14 cellular contexts compared by ENCODE assay signal in the genomic region with DNA sequence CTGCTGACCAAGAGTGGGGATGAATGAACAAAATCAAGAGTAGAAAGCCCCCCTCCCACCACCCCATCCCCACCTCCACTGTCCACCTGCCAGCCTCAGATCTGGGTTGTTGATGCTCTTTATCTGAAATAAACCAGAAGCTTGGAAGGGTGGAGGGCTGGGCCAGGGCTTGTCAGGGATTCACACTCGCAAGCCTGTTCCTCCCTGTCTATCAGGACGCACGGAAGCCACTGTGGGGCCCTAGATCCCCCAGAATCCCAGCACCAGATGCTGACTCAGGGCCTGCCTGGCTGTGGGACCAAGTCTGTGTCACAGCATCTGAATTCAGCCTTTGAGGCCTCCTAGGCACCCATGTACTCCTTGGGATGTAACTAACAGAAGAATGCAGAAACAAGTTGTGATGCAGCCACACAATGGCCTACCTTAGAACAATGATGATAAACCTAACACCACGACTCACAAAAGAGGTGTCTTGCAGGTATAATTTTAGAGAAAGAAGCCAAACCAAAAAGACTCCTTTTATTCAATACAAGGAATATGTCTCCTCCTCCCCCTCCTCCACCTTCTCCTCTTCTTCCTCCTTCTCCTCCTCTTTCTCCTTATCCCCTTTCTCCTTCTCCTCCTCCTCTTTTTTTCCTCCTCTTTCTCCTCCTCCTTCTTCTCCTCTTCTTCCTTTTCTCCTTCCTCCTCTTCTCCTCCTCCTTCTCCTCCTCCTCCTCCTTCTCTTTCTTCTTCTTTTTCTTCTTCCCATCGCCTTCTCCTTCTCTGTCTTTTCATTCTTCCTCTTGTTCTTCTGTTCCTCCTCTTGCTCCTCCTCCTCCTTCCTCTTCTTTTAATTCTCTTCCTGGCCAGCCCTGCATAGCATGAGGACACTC.
DNase-seq lines count a peak whose midpoint lies in the region; ATAC-seq, FAIRE-seq and TF ChIP-seq lines count a peak whose summit lies in the region.
"Had no signal": no experiment of that assay in that cellular context is flagged by ENCODE, and none has a peak within 500 bp of the region (broad histone marks: within the 10 kb centered on the region; RNA-seq: fewer than 3 reads in every experiment).

No MANE protein-coding gene starts in this region.

- no peaks in the 10 kb centered on the region; the same call in 1 of the 2 replicates for H4K20me1 ChIP-seq in K562 (replicated peaks; ENCODE audit: control insufficient read depth, insufficient read depth, low read length)

- H3K4me3 Mint-ChIP-seq in activated CD4-positive, alpha-beta T cell treated with anti-CD3 and anti-CD28 coated beads, Interleukin-2, amount 10 ng/mL, durations not matched to agents 24 days and 14 days, result no peak overlapping the region
- H3K4me3 Mint-ChIP-seq: CD8-positive, alpha-beta memory T cell; GM23338 had no signal

- no peak overlapping the region for H2AFZ ChIP-seq in K562 (ENCODE audit: low read depth, low read length)
- H2AFZ ChIP-seq: GM23338 had no signal

- intact Hi-C loops in activated CD4-positive, alpha-beta T cell treated with anti-CD3 and anti-CD28 coated beads, Interleukin-2, amount 10 ng/mL, durations not matched to agents 24 days and 14 days (cut with micrococcal nuclease), result no loop called here
- intact Hi-C loops in K562 (cut with micrococcal nuclease), result no loop called here

- H3K9me3 ChIP-seq in K562 (replicated peaks; ENCODE audit: control insufficient read depth, insufficient read depth, low read depth, low read length) (no peaks in the 10 kb centered on the region), lung (ENCODE audit: control insufficient read depth in 2 of 2, insufficient read depth in 1 of 2, low read length in 1 of 2) (peaks cover 0 to 10% of the 10 kb centered on the region in 2 donors), Peyer's patch (no peaks in the 10 kb centered on the region)

- H3K27ac ChIP-seq in K562 (ENCODE audit: extremely low read depth, low read depth, low read length) (no peak overlapping the region), lung (ENCODE audit: low read depth in 1 of 2, low read length in 1 of 2) (no peak overlapping the region), Peyer's patch (no peak overlapping the region)
- H3K27ac ChIP-seq: 22Rv1 had no signal

- H3K4me2 ChIP-seq in K562 (ENCODE audit: insufficient read depth, low read length), result no peak overlapping the region
- H3K4me2 ChIP-seq: GM23338 had no signal

- H3K79me2 ChIP-seq in K562 (ENCODE audit: control insufficient read depth, insufficient read depth, low read length), result no peaks in the 10 kb centered on the region

- WGBS in K562 (ENCODE audit: insufficient coverage, low coverage, missing lambda C conversion rate), result 0% methylated on average over 5 of the region's 5 CpGs
- WGBS in lung, 2 donors, result 89 to 94% methylated on average over 5 of the region's 5 CpGs

- H3K9ac ChIP-seq in K562 (ENCODE audit: insufficient read depth in 1 of 2, low read depth in 2 of 2, low read length in 2 of 2), result no peak overlapping the region

- H3K36me3 ChIP-seq in K562 (ENCODE audit: control insufficient read depth, insufficient read depth, low read length) (no peaks in the 10 kb centered on the region), lung (ENCODE audit: control insufficient read depth in 2 of 2, insufficient read depth in 2 of 2, low read length in 2 of 2) (no peaks in the 10 kb centered on the region), Peyer's patch (no peaks in the 10 kb centered on the region)

- H3K9me1 ChIP-seq in K562 (ENCODE audit: control insufficient read depth, insufficient read depth, low read length), result no peaks in the 10 kb centered on the region

- H3K9me3 Mint-ChIP-seq in activated CD4-positive, alpha-beta T cell treated with anti-CD3 and anti-CD28 coated beads, Interleukin-2, amount 10 ng/mL, durations not matched to agents 24 days and 14 days, result peaks cover 14% of the 10 kb centered on the region
- H3K9me3 Mint-ChIP-seq: GM23338 had no signal

- no peak for TF ChIP-seq POLR2A in K562 (conservative IDR thresholded peaks at IDR 0.05)
- TF ChIP-seq POLR2A in Peyer's patch (IDR thresholded peaks at IDR 0.05), result no peak

- BruUV-seq in K562 (replicated peaks; lab: Mats Ljungman, UMichigan), result no TSS peak

- in situ Hi-C loops in K562 (cut with MboI), result no loop called here

- H3K27me3 Mint-ChIP-seq in activated CD4-positive, alpha-beta T cell treated with anti-CD3 and anti-CD28 coated beads, Interleukin-2, amount 10 ng/mL, durations not matched to agents 24 days and 14 days, result peaks cover 3% of the 10 kb centered on the region

- no peak for TF ChIP-seq EP300 in K562 (IDR thresholded peaks at IDR 0.05; ENCODE audit: low read length)

- TF ChIP-seq CTCF in K562 (IDR thresholded peaks at IDR 0.05 in 2 of 3, conservative IDR thresholded peaks at IDR 0.05 in 1 of 3; ENCODE audit: insufficient read depth in 2 of 3, low read depth in 1 of 3, low read length in 3 of 3), result no peak
- TF ChIP-seq CTCF in lung (IDR thresholded peaks at IDR 0.05; ENCODE audit: control extremely low read depth, extremely low read depth), result no peak
- TF ChIP-seq CTCF in Peyer's patch (IDR thresholded peaks at IDR 0.05), result no peak

- POLR2A ChIA-PET in K562 (lab: Yijun Ruan, JAX), result no interaction called here

- peaks cover 3% of the 10 kb centered on the region for H3K4me1 Mint-ChIP-seq in activated CD4-positive, alpha-beta T cell treated with anti-CD3 and anti-CD28 coated beads, Interleukin-2, amount 10 ng/mL, durations not matched to agents 24 days and 14 days
- H3K4me1 Mint-ChIP-seq: GM23338 had no signal

- CTCF ChIA-PET in K562 (lab: Yijun Ruan, JAX; ENCODE audit: low intra/inter-chr PET ratio), result no interaction called here

- H3K4me1 ChIP-seq in K562 (replicated peaks in 1 of 2; ENCODE audit: control insufficient read depth in 2 of 2, insufficient read depth in 2 of 2, low read length in 2 of 2), result no peaks in the 10 kb centered on the region
- peaks cover 0 to 3% of the 10 kb centered on the region in 2 donors for H3K4me1 ChIP-seq in lung (ENCODE audit: control insufficient read depth in 2 of 2, insufficient read depth in 2 of 2, low read length in 2 of 2)
- H3K4me1 ChIP-seq in Peyer's patch, result no peaks in the 10 kb centered on the region

- DNase-seq in activated CD4-positive, alpha-beta T cell treated with anti-CD3 and anti-CD28 coated beads, Interleukin-2, amount 10 ng/mL, durations not matched to agents 24 days and 14 days, result peak; percentile 51
- DNase-seq in activated CD4-positive, alpha-beta T cell treated with anti-CD3 and anti-CD28 coated beads, Interleukin-2, amount 50 U/mL, for 4 hours, result no peak
- peak; percentile 7 for DNase-seq in CMK (ENCODE audit: low read depth)
- DNase-seq in K562 (ENCODE audit: extremely low read depth in 1 of 4, low spot score in 3 of 4), result peak in 1 of 4 experiments; percentile 9
- DNase-seq in lung (ENCODE audit: low spot score), result peak; percentile 27
- no peak for DNase-seq in Peyer's patch
- no peak for DNase-seq in EL
- DNase-seq: CD8-positive, alpha-beta memory T cell; DMS53; H7 had no signal

- H3K36me3 Mint-ChIP-seq in activated CD4-positive, alpha-beta T cell treated with anti-CD3 and anti-CD28 coated beads, Interleukin-2, amount 10 ng/mL, durations not matched to agents 24 days and 14 days (ENCODE audit: low read depth), result peaks cover 3% of the 10 kb centered on the region

- H3K27ac Mint-ChIP-seq in activated CD4-positive, alpha-beta T cell treated with anti-CD3 and anti-CD28 coated beads, Interleukin-2, amount 10 ng/mL, durations not matched to agents 24 days and 14 days, result no peak overlapping the region
- H3K27ac Mint-ChIP-seq: GM23338 had no signal

- FAIRE-seq in K562 (lab: Jason Lieb, UNC), result no peak
- FAIRE-seq: GM18507 had no signal

- ATAC-seq in K562, result no peak; the same call in 2 of the 3 replicates
- no peak for ATAC-seq in lung (ENCODE audit: insufficient read depth, low FRiP score)
- ATAC-seq in GM18517 (IDR thresholded peaks at IDR 0.05; ENCODE audit: unreplicated experiment), result no peak
- ATAC-seq: GM23338 had no signal

- H3K4me3 ChIP-seq in K562, result no peak overlapping the region
- H3K4me3 ChIP-seq in lung, result no peak overlapping the region
- no peak overlapping the region for H3K4me3 ChIP-seq in Peyer's patch
- H3K4me3 ChIP-seq: GM23338 had no signal

- TF ChIP-seq RAD21 in K562 (CRISPR knock-in tag; conservative IDR thresholded peaks at IDR 0.05 in 1 of 2, IDR thresholded peaks at IDR 0.05 in 1 of 2), result no peak

- H3K27me3 ChIP-seq in K562 (ENCODE audit: control insufficient read depth in 2 of 2, insufficient read depth in 2 of 2, low read length in 2 of 2) (peaks cover 0 to 5% of the 10 kb centered on the region in 2 experiments; a peak in 3 of 5 replicates), lung (ENCODE audit: control insufficient read depth, insufficient read depth) (no peaks in the 10 kb centered on the region), Peyer's patch (no peaks in the 10 kb centered on the region)

TF ChIP-seq in K562, 482 proteins besides CTCF, POLR2A, EP300 and RAD21 (continues in another document):
- TF ChIP-seq ARID1B (IDR thresholded peaks at IDR 0.05) (no peak), TCF3 (CRISPR knock-in tag; IDR thresholded peaks at IDR 0.05) (no peak), POLR2H (tag; IDR thresholded peaks at IDR 0.05; ENCODE audit: low read depth) (no peak), TBL1XR1 (IDR thresholded peaks at IDR 0.05; ENCODE audit: low read length in 2 of 2) (no peak), NONO (IDR thresholded peaks at IDR 0.05; ENCODE audit: low read depth in 2 of 2, low read length in 1 of 2) (no peak)
- TF ChIP-seq, protein P1, sequence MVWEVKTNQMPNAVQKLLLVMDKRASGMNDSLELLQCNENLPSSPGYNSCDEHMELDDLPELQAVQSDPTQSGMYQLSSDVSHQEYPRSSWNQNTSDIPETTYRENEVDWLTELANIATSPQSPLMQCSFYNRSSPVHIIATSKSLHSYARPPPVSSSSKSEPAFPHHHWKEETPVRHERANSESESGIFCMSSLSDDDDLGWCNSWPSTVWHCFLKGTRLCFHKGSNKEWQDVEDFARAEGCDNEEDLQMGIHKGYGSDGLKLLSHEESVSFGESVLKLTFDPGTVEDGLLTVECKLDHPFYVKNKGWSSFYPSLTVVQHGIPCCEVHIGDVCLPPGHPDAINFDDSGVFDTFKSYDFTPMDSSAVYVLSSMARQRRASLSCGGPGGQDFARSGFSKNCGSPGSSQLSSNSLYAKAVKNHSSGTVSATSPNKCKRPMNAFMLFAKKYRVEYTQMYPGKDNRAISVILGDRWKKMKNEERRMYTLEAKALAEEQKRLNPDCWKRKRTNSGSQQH (CRISPR knock-in tag; IDR thresholded peaks at IDR 0.05), result peak; percentile 76; the same call in 1 of the 2 replicates
- TF ChIP-seq, protein P2, sequence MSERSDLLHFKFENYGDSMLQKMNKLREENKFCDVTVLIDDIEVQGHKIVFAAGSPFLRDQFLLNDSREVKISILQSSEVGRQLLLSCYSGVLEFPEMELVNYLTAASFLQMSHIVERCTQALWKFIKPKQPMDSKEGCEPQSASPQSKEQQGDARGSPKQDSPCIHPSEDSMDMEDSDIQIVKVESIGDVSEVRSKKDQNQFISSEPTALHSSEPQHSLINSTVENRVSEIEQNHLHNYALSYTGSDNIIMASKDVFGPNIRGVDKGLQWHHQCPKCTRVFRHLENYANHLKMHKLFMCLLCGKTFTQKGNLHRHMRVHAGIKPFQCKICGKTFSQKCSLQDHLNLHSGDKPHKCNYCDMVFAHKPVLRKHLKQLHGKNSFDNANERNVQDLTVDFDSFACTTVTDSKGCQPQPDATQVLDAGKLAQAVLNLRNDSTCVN (CRISPR knock-in tag; IDR thresholded peaks at IDR 0.05), result peak; percentile 82; the same call in 1 of the 2 replicates

Comparison
In these comparisons a context has a peak if more than half of its experiments do, and no peak if none do; other contexts are left out.
1. DNase-seq: peak in activated CD4-positive, alpha-beta T cell treated with anti-CD3 and anti-CD28 coated beads, Interleukin-2, amount 10 ng/mL, durations not matched to agents 24 days and 14 days (single experiment), CMK (single experiment) and lung (single experiment); none in activated CD4-positive, alpha-beta T cell treated with anti-CD3 and anti-CD28 coated beads, Interleukin-2, amount 50 U/mL, for 4 hours (0 of 2), Peyer's patch (0 of 3) and EL (single experiment).